In genomic region chr3:7307410-7307809, GRCh38 we compare ENCODE assay signal across 1 cellular context.
TF ChIP-seq lines count a peak whose summit lies in the region.

No MANE protein-coding gene starts in this region.

TF ChIP-seq in SK-N-SH treated with all-trans-retinoic acid at 6 μM for 48 hours, 23 proteins besides CTCF, POLR2A, EP300 and RAD21 (continued from another document):
- TF ChIP-seq TSHZ2 (CRISPR knock-in tag; IDR thresholded peaks at IDR 0.05): peak; percentile 86; the same call in 1 of the 2 replicates
- TF ChIP-seq GLIS3 (CRISPR knock-in tag; IDR thresholded peaks at IDR 0.05): peak; percentile 74; the same call in 1 of the 2 replicates
- TF ChIP-seq PATZ1 (CRISPR knock-in tag; IDR thresholded peaks at IDR 0.05; ENCODE audit: borderline replicate concordance): peak; percentile 74; the same call in 1 of the 2 replicates
- peak; percentile 35; the same call in 1 of the 2 replicates for TF ChIP-seq ZNF8 (CRISPR knock-in tag; IDR thresholded peaks at IDR 0.05)
- TF ChIP-seq TCF4 (CRISPR knock-in tag; IDR thresholded peaks at IDR 0.05; ENCODE audit: borderline replicate concordance): peak; percentile 91
- peak; percentile 86; the same call in 1 of the 2 replicates for TF ChIP-seq CSRNP3 (CRISPR knock-in tag; IDR thresholded peaks at IDR 0.05)
